ENCODE assay signal across 9 cellular contexts in the genomic region with DNA sequence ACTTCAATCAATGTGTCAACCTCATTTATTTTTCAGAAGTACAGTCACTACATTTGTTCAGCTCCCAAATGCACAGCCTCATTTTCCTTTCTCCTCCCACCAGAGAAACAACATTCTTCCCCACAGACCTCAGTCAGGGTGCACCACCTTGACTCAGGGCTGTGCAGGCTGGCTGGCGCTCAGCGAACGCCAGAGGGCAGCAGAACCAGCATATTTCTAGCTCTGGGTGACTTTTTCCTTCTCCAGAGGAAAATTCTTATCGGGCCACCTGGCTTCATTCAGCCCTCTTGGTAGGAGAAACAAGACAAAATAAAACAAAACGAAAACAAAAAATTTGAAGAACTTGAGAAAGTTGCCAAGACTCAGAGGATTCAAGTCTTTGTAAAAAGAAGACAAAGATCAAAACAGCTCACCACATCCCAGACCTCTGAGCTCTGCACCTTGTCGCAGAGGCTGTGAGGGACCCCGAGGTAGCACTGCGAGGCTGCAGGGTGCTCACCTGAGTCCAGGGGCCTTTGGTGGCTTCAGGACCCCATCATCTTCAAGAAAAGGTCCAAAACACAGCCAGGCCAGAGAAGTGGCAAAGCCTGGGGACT. TPM values are rescaled to one million over a fixed set of nuclear protein-coding genes. Genes with fewer than 3 reads are reported as not detected.
DNase-seq lines count a peak whose midpoint lies in the region; ATAC-seq, FAIRE-seq and TF ChIP-seq lines count a peak whose summit lies in the region.
"Had no signal": no experiment of that assay in that cellular context is flagged by ENCODE, and none has a peak within 500 bp of the region (broad histone marks: within the 10 kb centered on the region; RNA-seq: fewer than 3 reads in every experiment).

No MANE protein-coding gene starts in this region.

- H3K4me2 ChIP-seq in H1 (ENCODE audit: insufficient read depth in 1 of 2, low read depth in 2 of 2, low read length in 2 of 2) = no peak overlapping the region

- WGBS in H1 (ENCODE audit: extremely low coverage in 1 of 2, insufficient coverage in 1 of 2, insufficient read length in 1 of 2, insufficient replicate concordance in 2 of 2, low coverage in 1 of 2, low lambda C conversion rate in 2 of 2, missing lambda C conversion rate in 1 of 2), 2 experiments = 40% methylated on average over 8 of the region's 8 CpGs; no CpG with 5 or more reads in 1 of the 2 experiments

- H3K23ac ChIP-seq in H1 (ENCODE audit: insufficient read length) = no peak overlapping the region

- no peaks in the 10 kb centered on the region for H3K23me2 ChIP-seq in H1 (ENCODE audit: low read depth, low read length)

- no peaks in the 10 kb centered on the region for H3K4me1 Mint-ChIP-seq in activated CD4-positive, alpha-beta T cell treated with anti-CD3 and anti-CD28 coated beads, Interleukin-2, amount 10 ng/mL, durations not matched to agents 7 days and 5 days
- H3K4me1 Mint-ChIP-seq in type B pancreatic cell (ENCODE audit: unreplicated experiment) = peaks cover 10% of the 10 kb centered on the region

- 0 out of 2 replicates have a peak overlapping the region, but pooled peaks have one; percentile 54 for H2BK15ac ChIP-seq in H1 (ENCODE audit: low read length)

- no peak overlapping the region for H4K5ac ChIP-seq in H1 (ENCODE audit: insufficient read length, low read depth, low read length)

- no peak overlapping the region for H2BK5ac ChIP-seq in H1 (ENCODE audit: low read depth, low read length)

- no peak overlapping the region for H2BK12ac ChIP-seq in H1 (ENCODE audit: low read depth, low read length)

- no peaks in the 10 kb centered on the region for H3K9me3 ChIP-seq in H1 (ENCODE audit: insufficient read depth in 2 of 2, low read depth in 1 of 2, low read length in 1 of 2)

- CTCF ChIA-PET in activated CD4-positive, alpha-beta T cell treated with anti-CD3 and anti-CD28 coated beads, Interleukin-2, amount 10 ng/mL, durations not matched to agents 7 days and 5 days (lab: Charles Lee) = interaction anchor here (1.7 kb wide), 1 partner anchor 665 kb away, joined by 4 read pairs; no protein-coding TSS in a partner anchor
- CTCF ChIA-PET in H1 (lab: Charles Lee; ENCODE audit: partially characterized antibody) = interaction anchor here (0.5 to 3.2 kb wide), 53 partner anchors 9 to 989 kb away, joined by 3 to 56 read pairs (median 4); partner anchors contain the start of gene PAH

- H2BK20ac ChIP-seq in H1 (ENCODE audit: low read length) = no peak overlapping the region

- TF ChIP-seq CTCF in H1 (IDR thresholded peaks at IDR 0.05; ENCODE audit: control extremely low read depth in 1 of 3, insufficient read depth in 1 of 3, low read depth in 1 of 3, low read length in 3 of 3) (peak; percentile 80 to 91 (median 84)), type B pancreatic cell (conservative IDR thresholded peaks at IDR 0.05) (peak; percentile 93)

- H3K27ac ChIP-seq in H1 (ENCODE audit: low read depth, low read length) = no peak overlapping the region

- H3K9me3 Mint-ChIP-seq in activated CD4-positive, alpha-beta T cell treated with anti-CD3 and anti-CD28 coated beads, Interleukin-2, amount 10 ng/mL, durations not matched to agents 7 days and 5 days = no peaks in the 10 kb centered on the region
- no peaks in the 10 kb centered on the region for H3K9me3 Mint-ChIP-seq in type B pancreatic cell
- H3K9me3 Mint-ChIP-seq: IgD-negative memory B cell had no signal

- no peaks in the 10 kb centered on the region for H3K36me3 Mint-ChIP-seq in activated CD4-positive, alpha-beta T cell treated with anti-CD3 and anti-CD28 coated beads, Interleukin-2, amount 10 ng/mL, durations not matched to agents 7 days and 5 days (ENCODE audit: low read depth)
- no peaks in the 10 kb centered on the region for H3K36me3 Mint-ChIP-seq in type B pancreatic cell
- H3K36me3 Mint-ChIP-seq: IgD-negative memory B cell had no signal

- no peaks in the 10 kb centered on the region; a peak in 1 of 7 replicates for H3K27me3 ChIP-seq in H1 (replicated peaks in 1 of 4; ENCODE audit: control insufficient read depth in 3 of 4, extremely low read depth in 1 of 4, insufficient read depth in 3 of 4, low read length in 3 of 4)

- H2AFZ ChIP-seq in H1 (ENCODE audit: low read length) = no peak overlapping the region

- DNase-seq in COLO668 (lab: John Stamatoyannopoulos, UW; ENCODE audit: unreplicated experiment) (peak; percentile 78), H4 (ENCODE audit: low spot score) (peak; percentile 37), NCI-H2171 (lab: John Stamatoyannopoulos, UW) (peak; percentile 49), H1 (ENCODE audit: low read depth in 1 of 2, low spot score in 2 of 2) (peak; percentile 13 to 82), midbrain (lab: John Stamatoyannopoulos, UW) (peak; percentile 63), type B pancreatic cell (ENCODE audit: extremely low spot score, unreplicated experiment) (peak; percentile 75)
- DNase-seq in activated CD4-positive, alpha-beta T cell treated with anti-CD3 and anti-CD28 coated beads, Interleukin-2, amount 10 ng/mL, durations not matched to agents 7 days and 5 days = peak; percentile 18

- no peak overlapping the region for H4K91ac ChIP-seq in H1 (replicated peaks; ENCODE audit: insufficient read length, low read length)

- ATAC-seq in HG03135 (IDR thresholded peaks at IDR 0.05; ENCODE audit: unreplicated experiment) = no peak

- no peaks in the 10 kb centered on the region for H3K79me2 ChIP-seq in H1 (ENCODE audit: control insufficient read depth in 1 of 2, insufficient read depth in 2 of 2, low read length in 2 of 2)

- no peaks in the 10 kb centered on the region for H3K79me1 ChIP-seq in H1 (ENCODE audit: low read depth, low read length)

- no peak overlapping the region for H2AK5ac ChIP-seq in H1 (ENCODE audit: low read depth, low read length)

- TF ChIP-seq POLR2A in H1 (IDR thresholded peaks at IDR 0.05; ENCODE audit: control extremely low read depth in 1 of 2, low read depth in 2 of 2, low read length in 2 of 2) = no peak

- H2BK120ac ChIP-seq in H1 (replicated peaks; ENCODE audit: low read depth, low read length) = no peak overlapping the region

- POLR2A ChIA-PET in activated CD4-positive, alpha-beta T cell treated with anti-CD3 and anti-CD28 coated beads, Interleukin-2, amount 10 ng/mL, durations not matched to agents 7 days and 5 days (lab: Charles Lee) = no interaction called here
- POLR2A ChIA-PET in H1 (lab: Charles Lee; ENCODE audit: partially characterized antibody) = no interaction called here

- no peak for TF ChIP-seq EP300 in H1 (IDR thresholded peaks at IDR 0.05; ENCODE audit: borderline replicate concordance in 1 of 2, low read depth in 2 of 2, low read length in 2 of 2)

- H3K36me3 ChIP-seq in H1 (ENCODE audit: control insufficient read depth in 2 of 4, insufficient read depth in 4 of 4, low read length in 3 of 4) = no peaks in the 10 kb centered on the region

- H4K8ac ChIP-seq in H1 (ENCODE audit: extremely low read depth, insufficient read depth, low read length) = no peak overlapping the region

- peak; percentile 24 for FAIRE-seq in H1 (lab: Jason Lieb, UNC)

- no peak overlapping the region for H3K4me3 Mint-ChIP-seq in activated CD4-positive, alpha-beta T cell treated with anti-CD3 and anti-CD28 coated beads, Interleukin-2, amount 10 ng/mL, durations not matched to agents 7 days and 5 days
- H3K4me3 Mint-ChIP-seq in type B pancreatic cell = no peak overlapping the region
- H3K4me3 Mint-ChIP-seq: IgD-negative memory B cell had no signal

- H3K4me3 ChIP-seq in H1 (ENCODE audit: extremely low read depth in 1 of 4, insufficient read depth in 2 of 4, low read depth in 3 of 4, low read length in 4 of 4) = no peak overlapping the region

- no peaks in the 10 kb centered on the region for H3K27me3 Mint-ChIP-seq in activated CD4-positive, alpha-beta T cell treated with anti-CD3 and anti-CD28 coated beads, Interleukin-2, amount 10 ng/mL, durations not matched to agents 7 days and 5 days
- H3K27me3 Mint-ChIP-seq in type B pancreatic cell = peaks cover 30% of the 10 kb centered on the region

- no peak overlapping the region for H3K14ac ChIP-seq in H1 (ENCODE audit: insufficient read length)

- H4K20me1 ChIP-seq in H1 (replicated peaks in 1 of 2; ENCODE audit: control insufficient read depth in 1 of 2, insufficient read depth in 2 of 2, low read length in 2 of 2) = no peaks in the 10 kb centered on the region

- no peak overlapping the region for H3K27ac Mint-ChIP-seq in activated CD4-positive, alpha-beta T cell treated with anti-CD3 and anti-CD28 coated beads, Interleukin-2, amount 10 ng/mL, durations not matched to agents 7 days and 5 days
- H3K27ac Mint-ChIP-seq in type B pancreatic cell = peak overlapping the region; percentile 27
- H3K27ac Mint-ChIP-seq: IgD-negative memory B cell had no signal

- no peak overlapping the region for H3K56ac ChIP-seq in H1 (replicated peaks; ENCODE audit: insufficient read length, low read depth, low read length)

- H3K9ac ChIP-seq in H1 (replicated peaks in 1 of 4; ENCODE audit: extremely low read depth in 1 of 4, low read depth in 3 of 4, low read length in 3 of 4) = no peak overlapping the region

- TF ChIP-seq RAD21 in H1 (IDR thresholded peaks at IDR 0.05 in 1 of 2, conservative IDR thresholded peaks at IDR 0.05 in 1 of 2; ENCODE audit: low read depth in 2 of 2, low read length in 2 of 2) = peak; percentile 78 to 82

- H3K4me1 ChIP-seq in H1 (replicated peaks in 1 of 4; ENCODE audit: control insufficient read depth in 3 of 4, insufficient read depth in 4 of 4, low read length in 3 of 4) = peaks cover 0 to 3% (median 0%) of the 10 kb centered on the region in 4 experiments; a peak in 3 of 7 replicates

- no peak overlapping the region; the same call in 1 of the 2 replicates for H3K18ac ChIP-seq in H1 (ENCODE audit: extremely low read depth, low read length)

- no peak overlapping the region for H3K4ac ChIP-seq in H1 (replicated peaks; ENCODE audit: insufficient read length, low read depth, low read length)

RNA-seq across cellular contexts. Expression of gene PAH, which starts 33.7 kb away (rescaled TPM):
- total RNA-seq in H4 (2014; rRNA removed; shearing (Covaris generic)) = 0.31 and 0.37 TPM in 2 replicates
- not detected for total RNA-seq in activated CD4-positive, alpha-beta T cell treated with anti-CD3 and anti-CD28 coated beads, Interleukin-2, amount 10 ng/mL, durations not matched to agents 7 days and 5 days
- 8.9 and 9.0 TPM in 2 replicates for total RNA-seq in H1 (2021; fragmentation: NEBNext Ultra II Directional; extraction: Animal tissue kit (Norgen Biotek cat#: 25700))
- polyA plus RNA-seq in H1 (2011; rRNA removed) = 3.9 and 4.9 TPM in 2 replicates
- polyA plus RNA-seq in H1 (2011; cell fraction: cytosol; rRNA removed) = 4.5 TPM
- polyA plus RNA-seq in H1 (2011; cell fraction: nucleus; rRNA removed) = 9.6 TPM
- 4.7 to 5.9 TPM (median 5.4 TPM) in 4 replicates for polyA plus RNA-seq in H1 (2012, experiment 1 of 2)
- 0.54 TPM for polyA plus RNA-seq in H1 (2012, experiment 2 of 2)
- 4.7 TPM for polyA plus RNA-seq in H1 (2013, experiment 1 of 2)
- polyA plus RNA-seq in H1 (2013, experiment 2 of 2) = 3.1 TPM
- polyA minus RNA-seq in H1 (2011; rRNA and poly(A)+ RNA removed) = 4.6 and 6.9 TPM in 2 replicates
- 2.0 TPM for polyA minus RNA-seq in H1 (2011; cell fraction: cytosol; rRNA and poly(A)+ RNA removed)
- polyA minus RNA-seq in H1 (2011; cell fraction: nucleus; rRNA and poly(A)+ RNA removed) = 7.3 TPM
- total RNA-seq in type B pancreatic cell (ENCODE audit: low replicate concordance) = 5.8 and 13.3 TPM in 2 replicates
- polyA plus RNA-seq: IgD-negative memory B cell had no signal

Comparison
In these comparisons a context has a peak if more than half of its experiments do, and no peak if none do; other contexts are left out.
1. DNase-seq: peak in every context shown above with its lines; median percentile 78 in COLO668; 75 in type B pancreatic cell; 63 in midbrain; 49 in NCI-H2171; 48 in H1; 37 in H4; 18 in activated CD4-positive, alpha-beta T cell treated with anti-CD3 and anti-CD28 coated beads, Interleukin-2, amount 10 ng/mL, durations not matched to agents 7 days and 5 days.